9 cellular contexts compared by ENCODE assay signal in the genomic region with DNA sequence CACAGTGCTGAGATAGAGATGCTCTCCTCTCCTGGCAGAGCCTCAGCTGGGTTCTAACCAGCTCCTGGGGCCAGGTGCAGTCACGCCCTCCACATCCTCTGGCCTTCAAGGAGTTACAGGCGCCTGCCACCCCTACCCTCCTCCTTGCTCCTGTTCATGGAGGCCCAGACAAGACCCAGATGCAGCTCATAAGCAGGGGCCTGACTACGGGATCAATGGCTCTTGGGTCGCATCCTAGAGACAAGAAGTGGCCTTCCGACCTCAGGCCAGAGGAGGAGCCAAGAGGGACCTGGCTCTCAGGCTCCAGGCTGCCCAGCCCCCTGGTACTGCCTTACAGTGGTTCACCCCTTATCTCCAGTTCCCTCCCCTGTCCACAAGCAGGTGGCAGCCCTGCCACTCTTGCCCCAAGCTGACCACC. TPM values are rescaled to one million over a fixed set of nuclear protein-coding genes. Genes with fewer than 3 reads are reported as not detected.
A peak's percentile ranks its signal among the peaks of the same experiment; 100 is the strongest.
DNase-seq lines count a peak whose midpoint lies in the region; ATAC-seq, FAIRE-seq and TF ChIP-seq lines count a peak whose summit lies in the region.
"Had no signal": no experiment of that assay in that cellular context is flagged by ENCODE, and none has a peak within 500 bp of the region (broad histone marks: within the 10 kb centered on the region; RNA-seq: fewer than 3 reads in every experiment).

No MANE protein-coding gene starts in this region.

- peak overlapping the region; percentile 75 for H3K27ac ChIP-seq in substantia nigra (ENCODE audit: low read depth, low read length, poor library complexity, severe bottlenecking)

- H3K4me1 Mint-ChIP-seq in activated CD4-positive, alpha-beta T cell treated with anti-CD3 and anti-CD28 coated beads, Interleukin-2, amount 10 ng/mL, durations not matched to agents 24 days and 14 days: peaks cover 41% of the 10 kb centered on the region
- peaks cover 44% of the 10 kb centered on the region for H3K4me1 Mint-ChIP-seq in T-helper 17 cell
- peaks cover 73 to 74% of the 10 kb centered on the region in 2 donors for H3K4me1 Mint-ChIP-seq in immature natural killer cell

- no peak for FAIRE-seq in H54 (lab: Jason Lieb, UNC)

- peak overlapping the region; percentile 99 for H3K4me3 Mint-ChIP-seq in activated CD4-positive, alpha-beta T cell treated with anti-CD3 and anti-CD28 coated beads, Interleukin-2, amount 10 ng/mL, durations not matched to agents 24 days and 14 days
- H3K4me3 Mint-ChIP-seq in T-helper 17 cell (peak overlapping the region; percentile 95), immature natural killer cell (peak overlapping the region; percentile 99 to 100 (median 100))

- no peaks in the 10 kb centered on the region for H3K9me3 Mint-ChIP-seq in activated CD4-positive, alpha-beta T cell treated with anti-CD3 and anti-CD28 coated beads, Interleukin-2, amount 10 ng/mL, durations not matched to agents 24 days and 14 days
- no peaks in the 10 kb centered on the region for H3K9me3 Mint-ChIP-seq in immature natural killer cell

- H3K27ac Mint-ChIP-seq in activated CD4-positive, alpha-beta T cell treated with anti-CD3 and anti-CD28 coated beads, Interleukin-2, amount 10 ng/mL, durations not matched to agents 24 days and 14 days: peak overlapping the region; percentile 97
- H3K27ac Mint-ChIP-seq in T-helper 17 cell (peak overlapping the region; percentile 95), immature natural killer cell (peak overlapping the region; percentile 97 to 100 (median 98))
- H3K27ac Mint-ChIP-seq: progenitor cell of endocrine pancreas had no signal

- TF ChIP-seq POLR2A in H54 (IDR thresholded peaks at IDR 0.05; ENCODE audit: low read depth, low read length): no peak

- H3K36me3 Mint-ChIP-seq in activated CD4-positive, alpha-beta T cell treated with anti-CD3 and anti-CD28 coated beads, Interleukin-2, amount 10 ng/mL, durations not matched to agents 24 days and 14 days (ENCODE audit: low read depth): peaks cover 14% of the 10 kb centered on the region
- no peaks in the 10 kb centered on the region for H3K36me3 Mint-ChIP-seq in T-helper 17 cell (ENCODE audit: low read depth)
- peaks cover 3 to 9% (median 7%) of the 10 kb centered on the region in 3 donors for H3K36me3 Mint-ChIP-seq in immature natural killer cell

- no peaks in the 10 kb centered on the region for H3K27me3 Mint-ChIP-seq in activated CD4-positive, alpha-beta T cell treated with anti-CD3 and anti-CD28 coated beads, Interleukin-2, amount 10 ng/mL, durations not matched to agents 24 days and 14 days
- H3K27me3 Mint-ChIP-seq in T-helper 17 cell (no peaks in the 10 kb centered on the region), immature natural killer cell (ENCODE audit: low read depth in 3 of 3) (peaks cover 2 to 8% (median 3%) of the 10 kb centered on the region in 3 donors)

- DNase-seq in activated CD4-positive, alpha-beta T cell treated with anti-CD3 and anti-CD28 coated beads, Interleukin-2, amount 10 ng/mL, durations not matched to agents 24 days and 14 days: peak; percentile 68
- DNase-seq in activated CD4-positive, alpha-beta T cell treated with anti-CD3 and anti-CD28 coated beads for 48 hours: no peak
- DNase-seq in T-helper 17 cell (no peak), immature natural killer cell (no peak), substantia nigra (lab: John Stamatoyannopoulos, UW) (no peak), H54 (ENCODE audit: insufficient read length, low spot score) (no peak), NCI-H1105 treated with DMSO at 0.1 percent for 48 hours (lab: John Stamatoyannopoulos, UW) (no peak), hypothalamus (lab: John Stamatoyannopoulos, UW) (no peak)

- intact Hi-C loops in activated CD4-positive, alpha-beta T cell treated with anti-CD3 and anti-CD28 coated beads, Interleukin-2, amount 10 ng/mL, durations not matched to agents 24 days and 14 days (cut with micrococcal nuclease): no loop called here

- no peaks in the 10 kb centered on the region for H3K9me3 ChIP-seq in T-helper 17 cell (ENCODE audit: control insufficient read depth, low read length, poor library complexity, severe bottlenecking)

- peak; percentile 41 for ATAC-seq in T-helper 17 cell

RNA-seq across cellular contexts. Expression of gene ARHGAP27, which starts 23.0 kb away (rescaled TPM):
- total RNA-seq in activated CD4-positive, alpha-beta T cell treated with anti-CD3 and anti-CD28 coated beads, Interleukin-2, amount 10 ng/mL, durations not matched to agents 24 days and 14 days: 47.9 and 48.3 TPM in 2 replicates
- total RNA-seq in T-helper 17 cell: 10 to 100 TPM; 42.0 to 55.4 TPM
- polyA plus RNA-seq in immature natural killer cell: 10 to 100 TPM; 23.5 to 64.9 (median 27.8) TPM
